In the genomic region with DNA sequence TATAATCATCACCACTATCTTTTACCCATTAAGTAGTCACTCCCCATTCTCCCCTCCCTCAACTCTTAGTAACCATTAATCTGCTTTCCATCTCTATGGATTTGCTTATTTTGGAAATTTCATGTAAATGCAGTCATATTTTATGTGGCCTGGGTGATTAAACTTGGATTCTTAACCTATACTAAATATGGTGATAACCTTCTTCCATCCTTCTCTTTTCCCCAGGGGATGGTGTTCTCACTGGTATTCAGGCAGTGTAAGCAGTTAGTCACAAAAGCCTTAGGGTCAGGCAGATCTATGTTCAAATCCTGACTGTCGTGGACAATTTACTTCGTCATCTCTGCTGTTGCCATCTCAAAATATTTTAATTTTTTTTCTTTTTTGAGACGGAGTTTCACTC, we compare ENCODE assay signal across 24 cellular contexts. TPM values are rescaled to one million over a fixed set of nuclear protein-coding genes. Genes with fewer than 3 reads are reported as not detected.
A peak's percentile ranks its signal among the peaks of the same experiment; 100 is the strongest.
DNase-seq lines count a peak whose midpoint lies in the region; ATAC-seq and TF ChIP-seq lines count a peak whose summit lies in the region.
"Had no signal": no experiment of that assay in that cellular context is flagged by ENCODE, and none has a peak within 500 bp of the region (broad histone marks: within the 10 kb centered on the region; RNA-seq: fewer than 3 reads in every experiment).

No MANE protein-coding gene starts in this region.

- no peak for TF ChIP-seq CTCF in fibroblast of the aortic adventitia (IDR thresholded peaks at IDR 0.05; ENCODE audit: insufficient read depth, low read length)

- H3K27ac Mint-ChIP-seq in activated naive CD8-positive, alpha-beta T cell treated with anti-CD3 and anti-CD28 coated beads, Interleukin-2, amount 50 U/mL, for 24 hours = no peak overlapping the region
- H3K27ac Mint-ChIP-seq: CD4-positive, CD25-positive, alpha-beta regulatory T cell had no signal

- H3K4me1 Mint-ChIP-seq in activated naive CD8-positive, alpha-beta T cell treated with anti-CD3 and anti-CD28 coated beads, Interleukin-2, amount 50 U/mL, for 24 hours = no peaks in the 10 kb centered on the region
- H3K4me1 Mint-ChIP-seq: CD4-positive, CD25-positive, alpha-beta regulatory T cell had no signal

- ATAC-seq in HG03469 (IDR thresholded peaks at IDR 0.05; ENCODE audit: unreplicated experiment) (no peak), GM18868 (IDR thresholded peaks at IDR 0.05; ENCODE audit: unreplicated experiment) (no peak), HG03354 (IDR thresholded peaks at IDR 0.05; ENCODE audit: poor library complexity, severe bottlenecking, unreplicated experiment) (no peak)
- ATAC-seq in activated naive CD8-positive, alpha-beta T cell treated with anti-CD3 and anti-CD28 coated beads, Interleukin-2, amount 50 U/mL, for 24 hours = no peak

- DNase-seq in EL = peak; percentile 85
- peak; percentile 13 for DNase-seq in LHCN-M2 (ENCODE audit: low read depth)
- DNase-seq in adipocyte (ENCODE audit: low read depth) = peak; percentile 18
- peak; percentile 25 for DNase-seq in fibroblast of the aortic adventitia (ENCODE audit: low read depth)
- no peak for DNase-seq in activated naive CD8-positive, alpha-beta T cell treated with anti-CD3 and anti-CD28 coated beads, Interleukin-2, amount 50 U/mL, for 24 hours
- DNase-seq: CD4-positive, CD25-positive, alpha-beta regulatory T cell; DMS153; DND-41; NCI-H1092 treated with DMSO at 0.1 percent for 48 hours; NCI-H1436; NCI-H187; NCI-H2081 treated with DMSO at 0.1 percent for 48 hours; NCI-H2171; NCI-H345; NCI-H524 treated with DMSO at 0.1 percent for 48 hours; SHP77; T-helper 1 cell had no signal

- no peaks in the 10 kb centered on the region for H3K4me1 ChIP-seq in adipocyte (ENCODE audit: control insufficient read depth, insufficient read depth, low read length)

- no peaks in the 10 kb centered on the region for H3K36me3 Mint-ChIP-seq in activated naive CD8-positive, alpha-beta T cell treated with anti-CD3 and anti-CD28 coated beads, Interleukin-2, amount 50 U/mL, for 24 hours (ENCODE audit: low read depth)

- H3K9me3 Mint-ChIP-seq in activated naive CD8-positive, alpha-beta T cell treated with anti-CD3 and anti-CD28 coated beads, Interleukin-2, amount 50 U/mL, for 24 hours = peaks cover 8% of the 10 kb centered on the region

- no peaks in the 10 kb centered on the region for H3K36me3 ChIP-seq in adipocyte (ENCODE audit: control insufficient read depth, insufficient read depth, low read length, severe bottlenecking)
- H3K36me3 ChIP-seq: BLaER1 had no signal

- H3K4me3 ChIP-seq in adipocyte (ENCODE audit: low read length) (no peak overlapping the region), fibroblast of the aortic adventitia (ENCODE audit: low read depth, low read length) (no peak overlapping the region)
- H3K4me3 ChIP-seq: BLaER1 had no signal

- H3K4me3 Mint-ChIP-seq in activated naive CD8-positive, alpha-beta T cell treated with anti-CD3 and anti-CD28 coated beads, Interleukin-2, amount 50 U/mL, for 24 hours = no peak overlapping the region
- H3K4me3 Mint-ChIP-seq: CD4-positive, CD25-positive, alpha-beta regulatory T cell had no signal

- H3K9ac ChIP-seq in adipocyte (ENCODE audit: low read length) = no peak overlapping the region
- H3K9ac ChIP-seq: BLaER1 had no signal

- no peaks in the 10 kb centered on the region for H3K27me3 Mint-ChIP-seq in activated naive CD8-positive, alpha-beta T cell treated with anti-CD3 and anti-CD28 coated beads, Interleukin-2, amount 50 U/mL, for 24 hours
- H3K27me3 Mint-ChIP-seq: CD4-positive, CD25-positive, alpha-beta regulatory T cell had no signal

- H3K27me3 ChIP-seq in adipocyte (replicated peaks; ENCODE audit: control insufficient read depth, insufficient read depth, low read length) = peaks cover 6% of the 10 kb centered on the region
- H3K27me3 ChIP-seq: BLaER1 had no signal

- H3K9me3 ChIP-seq in adipocyte (ENCODE audit: control insufficient read depth, low read length) = peaks cover 30% of the 10 kb centered on the region

RNA-seq across cellular contexts. Expression of a gene that starts 29.6 kb away (rescaled TPM):
- not detected in 2 replicates for total RNA-seq in LHCN-M2 (2014; rRNA removed)
- 0.12 TPM for polyA plus RNA-seq in LHCN-M2 (2012)
- total RNA-seq in fibroblast of the aortic adventitia (ENCODE audit: low replicate concordance) = 0.99 TPM in 1 of 2 replicates, not detected in the other
- total RNA-seq: A172; CD4-positive, CD25-positive, alpha-beta regulatory T cell; H4; SK-MEL-5 had no signal
- polyA plus RNA-seq: CD4-positive, CD25-positive, alpha-beta regulatory T cell had no signal
